ENCODE assay signal across 22 cellular contexts in the genomic region with DNA sequence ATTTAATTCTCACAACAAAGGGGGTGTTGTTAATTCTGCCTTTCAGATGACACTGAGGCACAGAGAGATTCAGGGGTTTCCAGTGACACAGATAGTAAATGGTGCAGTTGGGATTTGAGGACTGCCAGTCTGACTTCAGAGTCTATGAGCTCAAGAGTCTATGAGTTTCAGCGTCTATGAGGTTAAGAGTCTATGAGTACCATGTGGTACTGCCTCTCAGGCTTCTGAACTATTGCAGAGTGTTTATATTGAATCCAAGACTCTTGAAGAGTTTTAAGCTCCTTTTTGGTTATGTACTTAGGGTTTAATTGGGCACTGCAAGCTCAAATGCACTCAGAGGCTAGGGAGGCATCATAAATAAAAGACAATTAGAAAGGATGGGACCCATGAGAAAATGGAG.
"Had no signal": no experiment of that assay in that cellular context is flagged by ENCODE, and none has a peak within 500 bp of the region (broad histone marks: within the 10 kb centered on the region; RNA-seq: fewer than 3 reads in every experiment).

No MANE protein-coding gene starts in this region.

- H3K27me3 ChIP-seq: MG63 had no signal

- H3K4me3 ChIP-seq: MG63 had no signal

- DNase-seq: activated CD4-positive, alpha-beta memory T cell treated with anti-CD3 and anti-CD28 coated beads for 36 hours; activated CD4-positive, alpha-beta T cell treated with anti-CD3 and anti-CD28 coated beads, Interleukin-2, amount 10 ng/mL, durations not matched to agents 7 days and 5 days; activated CD4-positive, CD25-positive, alpha-beta regulatory T cell; activated gamma-delta T cell; activated naive CD4-positive, alpha-beta T cell treated with anti-CD3 and anti-CD28 coated beads for 36 hours; activated T-cell treated with anti-CD3 and anti-CD28 coated beads for 4 hours; activated T-cell treated with anti-CD3 and anti-CD28 coated beads, Interleukin-2, amount 50 U/mL, for 48 hours; anterior cingulate cortex; cerebellar nuclear complex; MG63; NCI-H1105; NCI-H1436; NCI-H2081 treated with DMSO at 0.1 percent for 48 hours; NCI-H2171 treated with DMSO at 0.1 percent for 48 hours; NCI-H226; NCI-H510A; NCI-H748 treated with DMSO at 0.1 percent for 48 hours; SIG-M5; T-helper 17 cell; T1000 had no signal

- FAIRE-seq: TTC549 had no signal

- H3K36me3 ChIP-seq: MG63 had no signal

- H3K9me3 ChIP-seq: MG63 had no signal

- ATAC-seq: activated T-helper 17 cell treated with anti-CD3 and anti-CD28 coated beads, Interleukin-2, amount 50 U/mL, for 72 hours; T-helper 17 cell had no signal
